Comparison of ENCODE assay signal across 8 cellular contexts in genomic region chr20:62668441-62669027, GRCh38. TPM values are rescaled to one million over a fixed set of nuclear protein-coding genes. Genes with fewer than 3 reads are reported as not detected.
A peak's percentile ranks its signal among the peaks of the same experiment; 100 is the strongest.
DNase-seq lines count a peak whose midpoint lies in the region; ATAC-seq and TF ChIP-seq lines count a peak whose summit lies in the region.

No MANE protein-coding gene starts in this region.

- no peak for ATAC-seq in HG02588 (IDR thresholded peaks at IDR 0.05; ENCODE audit: unreplicated experiment)
- no peak for ATAC-seq in GM18505 (IDR thresholded peaks at IDR 0.05; ENCODE audit: unreplicated experiment)

- TF ChIP-seq CTCF in GM06990 (IDR thresholded peaks at IDR 0.05; ENCODE audit: insufficient read depth, low read length, poor library complexity, severe bottlenecking) (peak; percentile 70), MM.1S (IDR thresholded peaks at IDR 0.05; ENCODE audit: low read length) (peak; percentile 61)

- in situ Hi-C loops in T47D (cut with HindIII; ENCODE audit: low pct_unique_long_range_greater_than_20kb, low sequenced_read_pairs) = no loop called here

- H3K4me1 ChIP-seq in MM.1S (ENCODE audit: low read length) (no peaks in the 10 kb centered on the region), SJCRH30 (peaks cover 6% of the 10 kb centered on the region; the same call in 1 of the 2 replicates), iPS DF 6.9 (ENCODE audit: control insufficient read depth, insufficient read depth, low read length) (no peaks in the 10 kb centered on the region; the same call in 1 of the 2 replicates)

- H3K9me3 ChIP-seq in MM.1S (replicated peaks; ENCODE audit: insufficient read depth, low read length) = no peaks in the 10 kb centered on the region
- H3K9me3 ChIP-seq in SJCRH30 (replicated peaks) = no peaks in the 10 kb centered on the region
- H3K9me3 ChIP-seq in iPS DF 6.9 (ENCODE audit: control insufficient read depth, insufficient read depth, low read length) = no peaks in the 10 kb centered on the region

- no peak overlapping the region for H2AFZ ChIP-seq in MM.1S (ENCODE audit: low read length)

- WGBS in iPS DF 6.9 (ENCODE audit: insufficient coverage, insufficient read length) = no CpG with 5 or more reads among the region's 13 CpGs

- H3K79me2 ChIP-seq in MM.1S (ENCODE audit: low read length) = no peaks in the 10 kb centered on the region

- H3K27ac ChIP-seq in MM.1S (ENCODE audit: low read length) (no peak overlapping the region), SJCRH30 (no peak overlapping the region), iPS DF 6.9 (ENCODE audit: low read length) (no peak overlapping the region)

- H3K4me3 ChIP-seq in GM06990 (replicated peaks; ENCODE audit: low read depth, low read length) (no peak overlapping the region), MM.1S (ENCODE audit: low read length) (no peak overlapping the region), SJCRH30 (no peak overlapping the region), iPS DF 6.9 (ENCODE audit: low read length) (no peak overlapping the region)

- no peak overlapping the region for H3K9ac ChIP-seq in MM.1S (ENCODE audit: low read length)

- no peak for TF ChIP-seq POLR2A in GM18505 (IDR thresholded peaks at IDR 0.05; ENCODE audit: borderline replicate concordance, extremely low read depth, insufficient read depth, insufficient read length)

- H3K36me3 ChIP-seq in GM06990 (ENCODE audit: control insufficient read depth, insufficient read depth, low read length) = peaks cover 8% of the 10 kb centered on the region
- H3K36me3 ChIP-seq in MM.1S (replicated peaks; ENCODE audit: insufficient read depth, low read length) = peaks cover 4% of the 10 kb centered on the region; the same call in 1 of the 2 replicates
- no peaks in the 10 kb centered on the region for H3K36me3 ChIP-seq in SJCRH30
- H3K36me3 ChIP-seq in iPS DF 6.9 (ENCODE audit: control insufficient read depth, insufficient read depth, low read length) = peaks cover 3% of the 10 kb centered on the region

- no peaks in the 10 kb centered on the region for H3F3A ChIP-seq in MM.1S (ENCODE audit: insufficient read depth, low read length)

- DNase-seq in GM06990 (ENCODE audit: extremely low read depth, insufficient read length) (no peak), MM.1S (no peak), SJCRH30 (peak; percentile 91 to 98), T47D (ENCODE audit: low read depth in 1 of 2, low spot score in 1 of 2) (peak; percentile 88 to 96), iPS DF 6.9 (ENCODE audit: low read depth, low spot score) (peak; percentile 45)
- DNase-seq in stimulated activated CD4-positive, alpha-beta T cell treated with anti-CD3 and anti-CD28 coated beads, Interleukin-12 subunit alpha, Interleukin-12 subunit beta, amount 100 ng/mL, for 48 hours (ENCODE audit: low read depth in 2 of 3, low spot score in 1 of 3) = peak in 2 of 3 donors; percentile 14 to 16

- H3K27me3 ChIP-seq in GM06990 (replicated peaks; ENCODE audit: control insufficient read depth, insufficient read depth, low read length) (no peaks in the 10 kb centered on the region), MM.1S (replicated peaks; ENCODE audit: insufficient read depth, low read length) (no peaks in the 10 kb centered on the region), SJCRH30 (peaks cover 20% of the 10 kb centered on the region), iPS DF 6.9 (ENCODE audit: control insufficient read depth, insufficient read depth, low read length) (no peaks in the 10 kb centered on the region)

- no peaks in the 10 kb centered on the region for H3K9me2 ChIP-seq in MM.1S (replicated peaks; ENCODE audit: insufficient read depth, low read length)

- no peak overlapping the region for H3K4me2 ChIP-seq in MM.1S (ENCODE audit: low read depth, low read length)

- H4K20me1 ChIP-seq in MM.1S (ENCODE audit: insufficient read depth, low read length) = no peaks in the 10 kb centered on the region

RNA-seq across cellular contexts. Expression of gene SLCO4A1, which starts 26.2 kb away (rescaled TPM):
- total RNA-seq in SJCRH30 (2014; rRNA removed; shearing (Covaris generic)) = 3.9 and 5.8 TPM in 2 replicates

RNA-seq across cellular contexts. Expression of gene NTSR1, which starts 40.1 kb away (rescaled TPM):
- total RNA-seq in SJCRH30 (2014; rRNA removed; shearing (Covaris generic)) = 0.02 TPM in 1 of 2 replicates, not detected in the other

Comparison
In these comparisons a context has a peak if more than half of its experiments do, and no peak if none do; other contexts are left out.
1. DNase-seq: peak in SJCRH30 (2 of 2), T47D (2 of 2), iPS DF 6.9 (single experiment) and stimulated activated CD4-positive, alpha-beta T cell treated with anti-CD3 and anti-CD28 coated beads, Interleukin-12 subunit alpha, Interleukin-12 subunit beta, amount 100 ng/mL, for 48 hours (2 of 3); none in GM06990 (single experiment) and MM.1S (single experiment).